8 cellular contexts compared by ENCODE assay signal in the genomic region with DNA sequence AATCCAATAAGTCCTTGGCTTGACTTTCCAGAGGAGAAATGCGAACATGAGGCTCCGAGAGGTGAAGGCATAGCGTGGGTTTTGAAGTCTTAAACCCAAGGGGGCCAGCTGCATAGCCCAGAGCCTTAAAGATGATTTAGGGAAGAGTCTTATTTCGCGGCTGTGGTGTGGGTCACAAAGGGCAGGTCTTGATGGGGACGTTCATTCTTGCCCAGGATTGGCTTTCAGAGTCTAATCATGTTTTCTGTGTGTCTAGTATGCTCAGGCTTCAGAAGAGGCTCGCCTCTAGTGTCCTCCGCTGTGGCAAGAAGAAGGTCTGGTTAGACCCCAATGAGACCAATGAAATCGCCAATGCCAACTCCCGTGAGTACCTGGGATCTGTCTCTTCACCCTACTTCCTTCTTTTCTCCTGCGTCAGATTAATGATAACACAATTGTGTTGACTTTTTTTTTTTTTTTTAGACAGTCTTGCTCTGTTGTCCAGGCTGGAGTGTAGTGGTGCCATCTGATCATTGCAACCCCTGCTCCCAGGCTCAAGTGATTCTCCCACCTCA. TPM values are rescaled to one million over a fixed set of nuclear protein-coding genes. Genes with fewer than 3 reads are reported as not detected.
DNase-seq lines count a peak whose midpoint lies in the region; ATAC-seq and TF ChIP-seq lines count a peak whose summit lies in the region.

No MANE protein-coding gene starts in this region.

- H3K9me2 ChIP-seq in SU-DHL-6 (replicated peaks; ENCODE audit: insufficient read depth, low read length): no peaks in the 10 kb centered on the region

- peak overlapping the region; percentile 91 for H3K27ac ChIP-seq in SU-DHL-6 (ENCODE audit: low read depth, low read length)

- H4K20me1 ChIP-seq in SU-DHL-6 (ENCODE audit: low read depth, low read length): peaks cover 6% of the 10 kb centered on the region; the same call in 1 of the 2 replicates

- H3K4me2 ChIP-seq in SU-DHL-6 (ENCODE audit: low read depth, low read length, poor library complexity, severe bottlenecking) (peak overlapping the region; percentile 98), skeletal muscle satellite cell (ENCODE audit: low read length) (peak overlapping the region; percentile 94)

- H3K27me3 ChIP-seq in H7 (ENCODE audit: control insufficient read depth, insufficient read depth, low read length) (no peaks in the 10 kb centered on the region), SU-DHL-6 (ENCODE audit: low read length) (no peaks in the 10 kb centered on the region), skeletal muscle satellite cell (ENCODE audit: control insufficient read depth, insufficient read depth, low read length) (no peaks in the 10 kb centered on the region)

- H3K9ac ChIP-seq in SU-DHL-6 (ENCODE audit: low read length): peak overlapping the region; percentile 96
- H3K9ac ChIP-seq in skeletal muscle satellite cell (ENCODE audit: low read depth, low read length): peak overlapping the region; percentile 99

- H2AFZ ChIP-seq in SU-DHL-6 (ENCODE audit: low read depth, low read length, severe bottlenecking): no peak overlapping the region

- no peak for TF ChIP-seq CTCF in SU-DHL-6 (IDR thresholded peaks at IDR 0.05; ENCODE audit: insufficient read depth, low read length, poor library complexity, severe bottlenecking)
- no peak for TF ChIP-seq CTCF in fibroblast of villous mesenchyme (IDR thresholded peaks at IDR 0.05; ENCODE audit: insufficient read depth, low read depth, low read length)

- H3K4me1 ChIP-seq in skeletal muscle satellite cell (ENCODE audit: control insufficient read depth, insufficient read depth, low read length): peaks cover 22% of the 10 kb centered on the region

- H3K36me3 ChIP-seq in H7 (replicated peaks; ENCODE audit: control insufficient read depth, insufficient read depth, low read length) (peaks cover 37% of the 10 kb centered on the region), SU-DHL-6 (ENCODE audit: low read length) (peaks cover 28% of the 10 kb centered on the region), skeletal muscle satellite cell (ENCODE audit: insufficient read depth, low read length) (peaks cover 47% of the 10 kb centered on the region)

- H3K4me3 ChIP-seq in H7 (ENCODE audit: insufficient read depth, low read depth, low read length) (peak overlapping the region; percentile 100), SU-DHL-6 (ENCODE audit: insufficient read depth, low read length, poor library complexity, severe bottlenecking) (peak overlapping the region; percentile 98), fibroblast of villous mesenchyme (ENCODE audit: low read depth, low read length) (peak overlapping the region; percentile 97), skeletal muscle satellite cell (ENCODE audit: low read length) (peak overlapping the region; percentile 91)

- no peak for DNase-seq in H7
- no peak for DNase-seq in fibroblast of villous mesenchyme (ENCODE audit: low read depth)
- no peak for DNase-seq in NCI-H1048 (lab: John Stamatoyannopoulos, UW)
- DNase-seq in effector CD8-positive, alpha-beta T cell (lab: John Stamatoyannopoulos, UW): no peak

- H3K79me2 ChIP-seq in SU-DHL-6 (ENCODE audit: insufficient read depth, low read length): peaks cover 36% of the 10 kb centered on the region

- H3F3A ChIP-seq in SU-DHL-6 (ENCODE audit: insufficient read depth): peaks cover 65% of the 10 kb centered on the region

- no peak for ATAC-seq in HG02588 (IDR thresholded peaks at IDR 0.05; ENCODE audit: unreplicated experiment)
- ATAC-seq in GM19351 (IDR thresholded peaks at IDR 0.05; ENCODE audit: unreplicated experiment): no peak

- H3K9me3 ChIP-seq in SU-DHL-6 (ENCODE audit: insufficient read depth, low read length): no peaks in the 10 kb centered on the region
- H3K9me3 ChIP-seq in skeletal muscle satellite cell (replicated peaks; ENCODE audit: low read length): no peaks in the 10 kb centered on the region

RNA-seq across cellular contexts. Expression of gene RPL19, which starts 1.0 kb away (rescaled TPM):
- 2,113 and 2,304 TPM in 2 replicates for total RNA-seq in H7 (2014; rRNA removed; shearing (Covaris generic))
- total RNA-seq in fibroblast of villous mesenchyme: 1,210 and 1,346 TPM in 2 replicates
- total RNA-seq in skeletal muscle satellite cell (2012; rRNA removed): 2,094 and 2,393 TPM in 2 replicates

RNA-seq across cellular contexts. Expression of gene CACNB1, which starts 3.6 kb away (rescaled TPM):
- 3.8 and 9.1 TPM in 2 replicates for total RNA-seq in H7 (2014; rRNA removed; shearing (Covaris generic))
- 7.7 and 7.8 TPM in 2 replicates for total RNA-seq in fibroblast of villous mesenchyme
- total RNA-seq in skeletal muscle satellite cell (2012; rRNA removed): 4.6 and 5.9 TPM in 2 replicates

RNA-seq across cellular contexts. Expression of gene STAC2, which starts 24.7 kb away (rescaled TPM):
- total RNA-seq in H7 (2014; rRNA removed; shearing (Covaris generic)): 0.15 and 0.59 TPM in 2 replicates
- total RNA-seq in fibroblast of villous mesenchyme: under 0.01 TPM in 1 of 2 replicates, not detected in the other
- total RNA-seq in skeletal muscle satellite cell (2012; rRNA removed): under 0.01 TPM in 2 replicates

RNA-seq across cellular contexts. Expression of gene ARL5C, which starts 35.1 kb away (rescaled TPM):
- total RNA-seq in H7 (2014; rRNA removed; shearing (Covaris generic)): not detected in 2 replicates
- not detected in 2 replicates for total RNA-seq in fibroblast of villous mesenchyme
- total RNA-seq in skeletal muscle satellite cell (2012; rRNA removed): not detected in 2 replicates

RNA-seq across cellular contexts. Expression of gene PLXDC1, which starts 49.6 kb away (rescaled TPM):
- total RNA-seq in H7 (2014; rRNA removed; shearing (Covaris generic)): 0.18 and 0.38 TPM in 2 replicates
- 0.43 and 0.64 TPM in 2 replicates for total RNA-seq in fibroblast of villous mesenchyme
- 0.22 and 0.25 TPM in 2 replicates for total RNA-seq in skeletal muscle satellite cell (2012; rRNA removed)
